In genomic region chr11:134272381-134273316, GRCh38 we compare ENCODE assay signal across 12 cellular contexts. TPM values are rescaled to one million over a fixed set of nuclear protein-coding genes. Genes with fewer than 3 reads are reported as not detected.
DNase-seq lines count a peak whose midpoint lies in the region; ATAC-seq and TF ChIP-seq lines count a peak whose summit lies in the region.
"Had no signal": no experiment of that assay in that cellular context is flagged by ENCODE, and none has a peak within 500 bp of the region (broad histone marks: within the 10 kb centered on the region; RNA-seq: fewer than 3 reads in every experiment).

No MANE protein-coding gene starts in this region.

- CTCF ChIA-PET in activated CD4-positive, alpha-beta memory T cell treated with anti-CD3 and anti-CD28 coated beads, Interleukin-2, amount 10 ng/mL, durations not matched to agents 7 days and 5 days (lab: Charles Lee) = interaction anchor here (1.1 to 4.3 kb wide), 6 partner anchors 11 to 114 kb away, joined by 3 to 39 read pairs (median 10); partner anchors contain the start of genes ACAD8, GLB1L2, NCAPD3 and THYN1
- CTCF ChIA-PET in activated CD4-positive, alpha-beta memory T cell treated with anti-CD3 and anti-CD28 coated beads for 36 hours (lab: Charles Lee) = interaction anchor here (0.9 to 3.9 kb wide), 6 partner anchors 9 to 49 kb away, joined by 3 to 26 read pairs (median 4); partner anchors contain the start of genes NCAPD3 and VPS26B

- no peaks in the 10 kb centered on the region for H3K9me3 Mint-ChIP-seq in activated CD4-positive, alpha-beta memory T cell treated with anti-CD3 and anti-CD28 coated beads, Interleukin-2, amount 10 ng/mL, durations not matched to agents 7 days and 5 days
- no peaks in the 10 kb centered on the region for H3K9me3 Mint-ChIP-seq in activated CD4-positive, alpha-beta memory T cell treated with anti-CD3 and anti-CD28 coated beads for 36 hours
- H3K9me3 Mint-ChIP-seq in neural crest cell = no peaks in the 10 kb centered on the region

- H3K36me3 Mint-ChIP-seq in activated CD4-positive, alpha-beta memory T cell treated with anti-CD3 and anti-CD28 coated beads, Interleukin-2, amount 10 ng/mL, durations not matched to agents 7 days and 5 days (ENCODE audit: low read depth) = peaks cover 29% of the 10 kb centered on the region
- peaks cover 3% of the 10 kb centered on the region for H3K36me3 Mint-ChIP-seq in activated CD4-positive, alpha-beta memory T cell treated with anti-CD3 and anti-CD28 coated beads for 36 hours
- H3K36me3 Mint-ChIP-seq in neural crest cell (ENCODE audit: low read depth) = no peaks in the 10 kb centered on the region

- DNase-seq in activated CD4-positive, alpha-beta memory T cell treated with anti-CD3 and anti-CD28 coated beads, Interleukin-2, amount 10 ng/mL, durations not matched to agents 7 days and 5 days = no peak
- no peak for DNase-seq in activated CD4-positive, alpha-beta memory T cell treated with anti-CD3 and anti-CD28 coated beads for 36 hours
- DNase-seq in NCI-H187 (lab: John Stamatoyannopoulos, UW) (peak; percentile 61 to 68), fibroblast of gingiva (ENCODE audit: low read depth) (peak; percentile 28), neural crest cell (ENCODE audit: low read depth, low spot score) (no peak)
- no peak for DNase-seq in activated CD4-positive, CD25-positive, alpha-beta regulatory T cell (lab: John Stamatoyannopoulos, UW)
- DNase-seq: activated CD4-positive, alpha-beta T cell treated with anti-CD3 and anti-CD28 coated beads, Interleukin-2, amount 50 U/mL, for 4 hours; C1 segment of cervical spinal cord had no signal

- peaks cover 4% of the 10 kb centered on the region for H3K27me3 Mint-ChIP-seq in activated CD4-positive, alpha-beta memory T cell treated with anti-CD3 and anti-CD28 coated beads, Interleukin-2, amount 10 ng/mL, durations not matched to agents 7 days and 5 days
- peaks cover 4% of the 10 kb centered on the region for H3K27me3 Mint-ChIP-seq in activated CD4-positive, alpha-beta memory T cell treated with anti-CD3 and anti-CD28 coated beads for 36 hours
- H3K27me3 Mint-ChIP-seq in neural crest cell (ENCODE audit: low read depth) = peaks cover 78% of the 10 kb centered on the region

- H3K27ac Mint-ChIP-seq in activated CD4-positive, alpha-beta memory T cell treated with anti-CD3 and anti-CD28 coated beads, Interleukin-2, amount 10 ng/mL, durations not matched to agents 7 days and 5 days = peak overlapping the region; percentile 59
- H3K27ac Mint-ChIP-seq in activated CD4-positive, alpha-beta memory T cell treated with anti-CD3 and anti-CD28 coated beads for 36 hours = no peak overlapping the region
- H3K27ac Mint-ChIP-seq in neural crest cell (ENCODE audit: unreplicated experiment) = no peak overlapping the region

- H3K4me1 Mint-ChIP-seq in activated CD4-positive, alpha-beta memory T cell treated with anti-CD3 and anti-CD28 coated beads, Interleukin-2, amount 10 ng/mL, durations not matched to agents 7 days and 5 days = peaks cover 73% of the 10 kb centered on the region
- H3K4me1 Mint-ChIP-seq in activated CD4-positive, alpha-beta memory T cell treated with anti-CD3 and anti-CD28 coated beads for 36 hours (ENCODE audit: low read depth) = peaks cover 41% of the 10 kb centered on the region
- H3K4me1 Mint-ChIP-seq in neural crest cell = peaks cover 31% of the 10 kb centered on the region

- POLR2A ChIA-PET in activated CD4-positive, alpha-beta memory T cell treated with anti-CD3 and anti-CD28 coated beads, Interleukin-2, amount 10 ng/mL, durations not matched to agents 7 days and 5 days (lab: Charles Lee) = interaction anchor here (1.1 to 6.4 kb wide), 5 partner anchors 10 to 48 kb away, joined by 3 to 49 read pairs (median 18); partner anchors contain the start of genes ACAD8, NCAPD3, THYN1 and VPS26B
- POLR2A ChIA-PET in activated CD4-positive, alpha-beta memory T cell treated with anti-CD3 and anti-CD28 coated beads for 36 hours (lab: Charles Lee) = interaction anchor here (5.2 kb wide), 1 partner anchor 49 kb away, joined by 45 read pairs; the partner anchor contains the start of genes NCAPD3 and VPS26B

- TF ChIP-seq CTCF in neural crest cell (conservative IDR thresholded peaks at IDR 0.05) = no peak

- ATAC-seq in GM19351 (IDR thresholded peaks at IDR 0.05; ENCODE audit: unreplicated experiment) (no peak), GM18517 (IDR thresholded peaks at IDR 0.05; ENCODE audit: unreplicated experiment) (no peak)
- ATAC-seq: HCT116, Panc1 had no signal

- peak overlapping the region; percentile 8 for H3K4me3 Mint-ChIP-seq in activated CD4-positive, alpha-beta memory T cell treated with anti-CD3 and anti-CD28 coated beads, Interleukin-2, amount 10 ng/mL, durations not matched to agents 7 days and 5 days
- no peak overlapping the region for H3K4me3 Mint-ChIP-seq in activated CD4-positive, alpha-beta memory T cell treated with anti-CD3 and anti-CD28 coated beads for 36 hours
- H3K4me3 Mint-ChIP-seq in neural crest cell = peak overlapping the region; percentile 50

- intact Hi-C loops in activated CD4-positive, alpha-beta memory T cell treated with anti-CD3 and anti-CD28 coated beads for 36 hours (cut with micrococcal nuclease) = loop anchor here (10.0 kb wide), 2 partner anchors 142 to 312 kb away; partner anchors contain the start of gene B3GAT1

RNA-seq across cellular contexts. Expression of gene GLB1L3, which starts 3.5 kb away (rescaled TPM):
- total RNA-seq in activated CD4-positive, alpha-beta memory T cell treated with anti-CD3 and anti-CD28 coated beads, Interleukin-2, amount 10 ng/mL, durations not matched to agents 7 days and 5 days = 1 to 10 TPM; 6.9 TPM
- total RNA-seq in activated CD4-positive, alpha-beta memory T cell treated with anti-CD3 and anti-CD28 coated beads for 36 hours = 1 to 10 TPM; 7.1 to 8.6 TPM
- total RNA-seq in neural crest cell = 0.14 and 0.28 TPM in 2 replicates

RNA-seq across cellular contexts. Expression of gene ACAD8, which starts 19.3 kb away (rescaled TPM):
- 10 to 100 TPM; 21.8 to 23.3 TPM for total RNA-seq in activated CD4-positive, alpha-beta memory T cell treated with anti-CD3 and anti-CD28 coated beads, Interleukin-2, amount 10 ng/mL, durations not matched to agents 7 days and 5 days
- 10 to 100 TPM; 20.9 to 22.1 TPM for total RNA-seq in activated CD4-positive, alpha-beta memory T cell treated with anti-CD3 and anti-CD28 coated beads for 36 hours
- 28.5 and 28.7 TPM in 2 replicates for total RNA-seq in neural crest cell

RNA-seq across cellular contexts. Expression of gene THYN1, which starts 19.5 kb away (rescaled TPM):
- 10 to 100 TPM; 61.5 to 67.0 TPM for total RNA-seq in activated CD4-positive, alpha-beta memory T cell treated with anti-CD3 and anti-CD28 coated beads, Interleukin-2, amount 10 ng/mL, durations not matched to agents 7 days and 5 days
- total RNA-seq in activated CD4-positive, alpha-beta memory T cell treated with anti-CD3 and anti-CD28 coated beads for 36 hours = 10 to 100 TPM; 74.0 to 74.3 TPM
- total RNA-seq in neural crest cell = 62.5 and 62.6 TPM in 2 replicates

RNA-seq across cellular contexts. Expression of gene VPS26B, which starts 48.2 kb away (rescaled TPM):
- 10 to 100 TPM; 60.4 to 63.9 TPM for total RNA-seq in activated CD4-positive, alpha-beta memory T cell treated with anti-CD3 and anti-CD28 coated beads, Interleukin-2, amount 10 ng/mL, durations not matched to agents 7 days and 5 days
- 10 to 100 TPM; 36.2 to 38.8 TPM for total RNA-seq in activated CD4-positive, alpha-beta memory T cell treated with anti-CD3 and anti-CD28 coated beads for 36 hours
- 45.6 and 47.8 TPM in 2 replicates for total RNA-seq in neural crest cell

RNA-seq across cellular contexts. Expression of gene NCAPD3, which starts 48.9 kb away (rescaled TPM):
- 10 to 100 TPM; 94.4 to 97.2 TPM for total RNA-seq in activated CD4-positive, alpha-beta memory T cell treated with anti-CD3 and anti-CD28 coated beads, Interleukin-2, amount 10 ng/mL, durations not matched to agents 7 days and 5 days
- 100 to 1,000 TPM in 1 of 2 experiments, 10 to 100 TPM in 1; 94.6 to 101 TPM for total RNA-seq in activated CD4-positive, alpha-beta memory T cell treated with anti-CD3 and anti-CD28 coated beads for 36 hours
- total RNA-seq in neural crest cell = 53.6 and 53.8 TPM in 2 replicates

Comparison
In these comparisons a context has a peak if more than half of its experiments do, and no peak if none do; other contexts are left out.
1. DNase-seq: peak in NCI-H187 (2 of 2) and fibroblast of gingiva (single experiment); none in activated CD4-positive, alpha-beta memory T cell treated with anti-CD3 and anti-CD28 coated beads, Interleukin-2, amount 10 ng/mL, durations not matched to agents 7 days and 5 days (single experiment), activated CD4-positive, alpha-beta memory T cell treated with anti-CD3 and anti-CD28 coated beads for 36 hours (single experiment), neural crest cell (single experiment) and activated CD4-positive, CD25-positive, alpha-beta regulatory T cell (0 of 4).